23 cellular contexts compared by ENCODE assay signal in genomic region chr13:50069255-50069654, GRCh38. TPM values are rescaled to one million over a fixed set of nuclear protein-coding genes. Genes with fewer than 3 reads are reported as not detected.
DNase-seq lines count a peak whose midpoint lies in the region; ATAC-seq and TF ChIP-seq lines count a peak whose summit lies in the region.
"Had no signal": no experiment of that assay in that cellular context is flagged by ENCODE, and none has a peak within 500 bp of the region (broad histone marks: within the 10 kb centered on the region; RNA-seq: fewer than 3 reads in every experiment).

No MANE protein-coding gene starts in this region.

- DNase-seq in CD1c-positive myeloid dendritic cell (ENCODE audit: extremely low spot score) (peak; percentile 27), T-helper 17 cell (no peak), fibroblast of the aortic adventitia (ENCODE audit: low read depth) (peak; percentile 57), germinal center (ENCODE audit: low spot score) (no peak), chondrocyte (ENCODE audit: low spot score) (no peak)
- DNase-seq: activated CD4-positive, alpha-beta T cell treated with anti-CD3 and anti-CD28 coated beads, Interleukin-2, amount 50 U/mL, for 1 hour; activated CD8-positive, alpha-beta memory T cell treated with anti-CD3 and anti-CD28 coated beads, Interleukin-2, amount 50 U/mL, for 4 hours; activated effector memory CD4-positive, alpha-beta T cell treated with anti-CD3 and anti-CD28 coated beads, Interleukin-2, amount 50 U/mL, for 16 hours; amygdala; Calu3; effector memory CD4-positive, alpha-beta T cell; hippocampal formation; kidney glomerular epithelial cell; mesendoderm; NCI-H1417 treated with DMSO at 0.1 percent for 48 hours; NCI-H524 treated with DMSO at 0.1 percent for 48 hours; spleen; T-cell had no signal

- H3K4me3 ChIP-seq in fibroblast of the aortic adventitia (ENCODE audit: low read depth, low read length): no peak overlapping the region
- H3K4me3 ChIP-seq: spleen, suprapubic skin had no signal

- TF ChIP-seq CTCF in 22Rv1 (IDR thresholded peaks at IDR 0.05) (no peak), fibroblast of the aortic adventitia (IDR thresholded peaks at IDR 0.05; ENCODE audit: insufficient read depth, low read length) (no peak), chondrocyte (IDR thresholded peaks at IDR 0.05) (no peak)

- peak overlapping the region; percentile 6; the same call in 1 of the 2 replicates for H3K27ac ChIP-seq in 22Rv1
- H3K27ac ChIP-seq: suprapubic skin had no signal

- H3K9me3 Mint-ChIP-seq in chondrocyte (ENCODE audit: low read depth): no peaks in the 10 kb centered on the region
- H3K9me3 Mint-ChIP-seq: nephron, T-cell had no signal

- no peaks in the 10 kb centered on the region for H3K36me3 Mint-ChIP-seq in T-helper 17 cell (ENCODE audit: low read depth)
- H3K36me3 Mint-ChIP-seq in chondrocyte (ENCODE audit: low read depth): peaks cover 11% of the 10 kb centered on the region

- H3K27ac Mint-ChIP-seq in T-helper 17 cell (peak overlapping the region; percentile 2), chondrocyte (ENCODE audit: unreplicated experiment) (no peak overlapping the region)
- H3K27ac Mint-ChIP-seq: nephron, T-cell had no signal

- no peak overlapping the region for H3K4me3 Mint-ChIP-seq in T-helper 17 cell
- H3K4me3 Mint-ChIP-seq in chondrocyte (ENCODE audit: unreplicated experiment): no peak overlapping the region
- H3K4me3 Mint-ChIP-seq: nephron, T-cell had no signal

- no peaks in the 10 kb centered on the region for H3K9me3 ChIP-seq in T-helper 17 cell (ENCODE audit: control insufficient read depth, low read length, poor library complexity, severe bottlenecking)
- H3K9me3 ChIP-seq: spleen, suprapubic skin had no signal

- ATAC-seq in T-helper 17 cell (no peak), HG03520 (IDR thresholded peaks at IDR 0.05; ENCODE audit: unreplicated experiment) (no peak), HG03460 (IDR thresholded peaks at IDR 0.05; ENCODE audit: unreplicated experiment) (no peak)
- ATAC-seq: T-cell had no signal

- H3K4me1 Mint-ChIP-seq in T-helper 17 cell (peaks cover 3% of the 10 kb centered on the region), chondrocyte (ENCODE audit: low read depth) (peaks cover 51% of the 10 kb centered on the region)
- H3K4me1 Mint-ChIP-seq: nephron had no signal

- H3K27me3 Mint-ChIP-seq in T-helper 17 cell (no peaks in the 10 kb centered on the region), chondrocyte (ENCODE audit: low read depth) (no peaks in the 10 kb centered on the region)

RNA-seq across cellular contexts. Expression of gene KCNRG, which starts 54.0 kb away (rescaled TPM):
- under 1 TPM; 0.60 to 0.91 TPM for total RNA-seq in T-helper 17 cell
- total RNA-seq in fibroblast of the aortic adventitia (ENCODE audit: low replicate concordance): 1.4 and 2.9 TPM in 2 replicates
- 0.22 to 0.59 TPM (median 0.36 TPM) in 3 replicates for total RNA-seq in chondrocyte
- total RNA-seq: Calu3 had no signal

Comparison
In these comparisons a context has a peak if more than half of its experiments do, and no peak if none do; other contexts are left out.
1. DNase-seq: peak in CD1c-positive myeloid dendritic cell (single experiment) and fibroblast of the aortic adventitia (single experiment); none in T-helper 17 cell (0 of 3), germinal center (single experiment) and chondrocyte (single experiment).